Comparison of ENCODE assay signal across 32 cellular contexts in the genomic region with DNA sequence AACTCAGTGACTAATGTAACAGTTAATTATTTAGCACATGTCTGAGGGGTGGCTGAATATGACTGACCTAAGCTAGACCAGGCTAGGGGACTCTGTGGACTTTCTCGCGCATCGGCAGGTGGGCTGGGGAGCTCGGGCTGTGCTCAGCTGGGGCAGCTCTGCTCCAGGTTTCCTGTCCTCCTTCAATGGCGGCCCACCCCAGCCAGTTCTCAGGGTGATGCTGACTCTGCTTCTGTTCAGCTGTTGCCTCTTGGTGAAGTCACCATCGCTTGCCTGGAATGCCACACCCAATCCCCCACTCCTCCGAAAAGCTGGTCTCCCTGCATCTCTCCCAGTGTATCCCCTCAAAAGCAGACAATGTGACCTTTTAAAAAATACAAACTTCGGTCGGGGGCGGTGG. TPM values are rescaled to one million over a fixed set of nuclear protein-coding genes. Genes with fewer than 3 reads are reported as not detected.
"Had no signal": no experiment of that assay in that cellular context is flagged by ENCODE, and none has a peak within 500 bp of the region (broad histone marks: within the 10 kb centered on the region; RNA-seq: fewer than 3 reads in every experiment).

No MANE protein-coding gene starts in this region.

- H3K36me3 ChIP-seq: ascending aorta, cardiac muscle cell had no signal

- H3K4me3 ChIP-seq: ascending aorta, cardiac muscle cell had no signal

- H3K4me1 ChIP-seq: ascending aorta had no signal

- H3K9me3 ChIP-seq: ascending aorta had no signal

- H3K27me3 ChIP-seq: ascending aorta, cardiac muscle cell had no signal

- DNase-seq: activated B cell treated with CpG ODN at 0.5 μM for 24 hours; activated CD4-positive, alpha-beta memory T cell treated with anti-CD3 and anti-CD28 coated beads for 36 hours; activated CD4-positive, alpha-beta T cell treated with anti-CD3 and anti-CD28 coated beads for 4 hours; activated CD4-positive, alpha-beta T cell treated with anti-CD3 and anti-CD28 coated beads, Interleukin-2, amount 10 ng/mL, durations not matched to agents 24 days and 14 days; activated CD4-positive, alpha-beta T cell treated with anti-CD3 and anti-CD28 coated beads, Interleukin-2, amount 50 U/mL, for 1 hour; activated CD4-positive, alpha-beta T cell treated with anti-CD3 and anti-CD28 coated beads, Interleukin-2, amount 50 U/mL, for 4 hours; activated CD4-positive, CD25-positive, alpha-beta regulatory T cell treated with anti-CD3 and anti-CD28 coated beads, Interleukin-2, amount 50 U/mL, for 72 hours; activated CD8-positive, alpha-beta memory T cell treated with anti-CD3 and anti-CD28 coated beads, Interleukin-2, amount 50 U/mL, for 4 hours; activated CD8-positive, alpha-beta T cell treated with anti-CD3 and anti-CD28 coated beads for 36 hours; activated effector memory CD4-positive, alpha-beta T cell treated with Interleukin-2 at 50 U/mL for 16 hours; activated gamma-delta T cell; activated naive CD4-positive, alpha-beta T cell treated with anti-CD3 and anti-CD28 coated beads, Interleukin-2, amount 10 ng/mL, durations not matched to agents 7 days and 5 days; activated naive CD4-positive, alpha-beta T cell treated with Interleukin-2 at 50 U/mL for 16 hours; activated naive CD8-positive, alpha-beta T cell treated with anti-CD3 and anti-CD28 coated beads, Interleukin-2, amount 10 ng/mL, durations not matched to agents 7 days and 5 days; activated naive CD8-positive, alpha-beta T cell treated with anti-CD3 and anti-CD28 coated beads, Interleukin-2, amount 50 U/mL, for 24 hours; activated T-cell treated with anti-CD3 and anti-CD28 coated beads for 4 hours; activated T-cell treated with anti-CD3 and anti-CD28 coated beads, Interleukin-2, amount 50 U/mL, for 1 hour; activated T-cell treated with anti-CD3 and anti-CD28 coated beads, Interleukin-2, amount 50 U/mL, for 4 hours; activated T-cell treated with anti-CD3 and anti-CD28 coated beads, Interleukin-2, amount 50 U/mL, for 72 hours; amygdala; anterior cingulate cortex; caudate nucleus; cerebellar nuclear complex; T-helper 1 cell; T-helper 2 cell; T-helper 9 cell had no signal

- H3K27ac ChIP-seq: ascending aorta, cardiac muscle cell, VCaP had no signal

- FAIRE-seq: bronchial epithelial cell, TTC549 had no signal

- ATAC-seq: activated CD8-positive, alpha-beta T cell treated with anti-CD3 and anti-CD28 coated beads for 36 hours; activated naive CD8-positive, alpha-beta T cell treated with anti-CD3 and anti-CD28 coated beads, Interleukin-2, amount 50 U/mL, for 24 hours; activated T-cell treated with anti-CD3 and anti-CD28 coated beads, Interleukin-2, amount 50 U/mL, for 4 hours; activated T-cell treated with anti-CD3 and anti-CD28 coated beads, Interleukin-2, amount 50 U/mL, for 72 hours had no signal

RNA-seq across cellular contexts. Expression of gene PPP1R3G, which starts 20.0 kb away (rescaled TPM):
- total RNA-seq: activated CD4-positive, alpha-beta memory T cell treated with anti-CD3 and anti-CD28 coated beads for 36 hours; activated T-cell treated with anti-CD3 and anti-CD28 coated beads, Interleukin-2, amount 50 U/mL, for 4 hours; activated T-helper 1 cell treated with anti-CD3 and anti-CD28 coated beads, Interleukin-12 subunit alpha, Interleukin-12 subunit beta, Interleukin-2, Interleukin-4 antibody, amounts not matched to agents 30 ng/mL and 10 ng/mL and 1 ng/mL, durations not matched to agents 14 hours and 24 hours and 36 hours had no signal
